In genomic region chr7:82235710-82236109, GRCh38 we compare ENCODE assay signal across 15 cellular contexts.
DNase-seq lines count a peak whose midpoint lies in the region; FAIRE-seq and TF ChIP-seq lines count a peak whose summit lies in the region.
"Had no signal": no experiment of that assay in that cellular context is flagged by ENCODE, and none has a peak within 500 bp of the region (broad histone marks: within the 10 kb centered on the region; RNA-seq: fewer than 3 reads in every experiment).

No MANE protein-coding gene starts in this region.

- CTCF ChIA-PET in endothelial cell of umbilical vein (lab: Charles Lee), result interaction anchor here (1.6 to 1.7 kb wide), 2 partner anchors 193 to 246 kb away, joined by 8 to 66 read pairs; no protein-coding TSS in a partner anchor

- dilution Hi-C loops in endothelial cell of umbilical vein (cut with MboI; ENCODE audit: extremely low pct_ligation_motif_present, low sequenced_read_pairs), result no loop called here

- TF ChIP-seq POLR2A in endothelial cell of umbilical vein (IDR thresholded peaks at IDR 0.05; ENCODE audit: low read depth, low read length), result no peak

- FAIRE-seq in endothelial cell of umbilical vein (lab: Jason Lieb, UNC) (no peak), GM19239 (lab: Jason Lieb, UNC) (no peak)
- FAIRE-seq: HepG2 had no signal

- H2AFZ ChIP-seq in endothelial cell of umbilical vein (ENCODE audit: low read depth, low read length), result no peak overlapping the region

- H3K9me3 ChIP-seq in endothelial cell of umbilical vein (replicated peaks; ENCODE audit: control insufficient read depth, insufficient read depth, low read length), result no peaks in the 10 kb centered on the region
- H3K9me3 ChIP-seq: mucosa of descending colon, sigmoid colon, suprapubic skin had no signal

- no peaks in the 10 kb centered on the region for H3K79me2 ChIP-seq in endothelial cell of umbilical vein (ENCODE audit: control insufficient read depth, insufficient read depth, low read length)

- no peaks in the 10 kb centered on the region for H3K9me1 ChIP-seq in endothelial cell of umbilical vein (replicated peaks; ENCODE audit: control insufficient read depth, extremely low read depth, insufficient read depth, low read length)

- H3K4me3 ChIP-seq in endothelial cell of umbilical vein (replicated peaks in 1 of 3; ENCODE audit: insufficient read depth in 1 of 3, low read depth in 1 of 3, low read length in 3 of 3), result no peak overlapping the region
- H3K4me3 ChIP-seq: mucosa of descending colon, sigmoid colon, suprapubic skin had no signal

- peaks cover 12% of the 10 kb centered on the region for H3K4me1 ChIP-seq in endothelial cell of umbilical vein (ENCODE audit: control insufficient read depth, extremely low read depth, insufficient read depth, low read length)
- H3K4me1 ChIP-seq: suprapubic skin had no signal

- H3K27ac ChIP-seq in endothelial cell of umbilical vein (ENCODE audit: insufficient read depth, low read depth, low read length), result no peak overlapping the region
- H3K27ac ChIP-seq: suprapubic skin had no signal

- TF ChIP-seq CTCF in endothelial cell of umbilical vein (IDR thresholded peaks at IDR 0.05; ENCODE audit: extremely low read depth in 1 of 2, insufficient read depth in 1 of 2, low read depth in 1 of 2, low read length in 2 of 2), result no peak

- H3K4me2 ChIP-seq in endothelial cell of umbilical vein (ENCODE audit: insufficient read depth, low read length), result no peak overlapping the region

- H3K9ac ChIP-seq in endothelial cell of umbilical vein (replicated peaks; ENCODE audit: extremely low read depth, insufficient read depth, low read length), result no peak overlapping the region

- DNase-seq in NCI-H82 (lab: John Stamatoyannopoulos, UW), result peak; percentile 23
- no peak for DNase-seq in NCI-H82 treated with DMSO at 0.1 percent for 48 hours (lab: John Stamatoyannopoulos, UW; ENCODE audit: unreplicated experiment)
- DNase-seq in RKO (ENCODE audit: low spot score), result peak; percentile 39
- DNase-seq in endothelial cell of umbilical vein (ENCODE audit: low read depth, low spot score), result peak; percentile 45
- peak; percentile 62 for DNase-seq in renal cortical epithelial cell (ENCODE audit: low read depth)
- no peak for DNase-seq in central memory CD4-positive, alpha-beta T cell
- DNase-seq in DMS114 treated with DMSO at 0.1 percent for 48 hours (lab: John Stamatoyannopoulos, UW; ENCODE audit: unreplicated experiment), result no peak
- DNase-seq in GM19239 (ENCODE audit: insufficient read length, low spot score), result no peak
- DNase-seq: activated CD4-positive, alpha-beta T cell treated with anti-CD3 and anti-CD28 coated beads for 4 hours; activated naive CD4-positive, alpha-beta T cell treated with anti-CD3 and anti-CD28 coated beads, Interleukin-2, amount 10 ng/mL, durations not matched to agents 7 days and 5 days; left cardiac atrium; mucosa of descending colon; sigmoid colon had no signal

- POLR2A ChIA-PET in endothelial cell of umbilical vein (lab: Charles Lee), result no interaction called here

- H4K20me1 ChIP-seq in endothelial cell of umbilical vein (replicated peaks; ENCODE audit: control insufficient read depth, extremely low read depth, insufficient read depth, low read length), result no peaks in the 10 kb centered on the region

- intact Hi-C loops in endothelial cell of umbilical vein (cut with micrococcal nuclease), result loop anchor here (2.0 to 5.0 kb wide), 2 partner anchors 491 to 738 kb away; no protein-coding TSS in a partner anchor

- no peaks in the 10 kb centered on the region for H3K27me3 ChIP-seq in endothelial cell of umbilical vein (ENCODE audit: control insufficient read depth in 2 of 2, insufficient read depth in 2 of 2, low read length in 2 of 2)
- H3K27me3 ChIP-seq: sigmoid colon, suprapubic skin had no signal

- H3K36me3 ChIP-seq in endothelial cell of umbilical vein (ENCODE audit: control insufficient read depth in 2 of 2, extremely low read depth in 1 of 2, insufficient read depth in 2 of 2, low read length in 2 of 2), result no peaks in the 10 kb centered on the region
- H3K36me3 ChIP-seq: sigmoid colon, suprapubic skin had no signal

- no TSS peak for BruUV-seq in endothelial cell of umbilical vein (replicated peaks; lab: Mats Ljungman, UMichigan)

TF ChIP-seq in endothelial cell of umbilical vein, 7 proteins besides CTCF, POLR2A, EP300 and RAD21:
- TF ChIP-seq FOS (IDR thresholded peaks at IDR 0.05; ENCODE audit: borderline replicate concordance, insufficient read depth, low read length), result peak; percentile 61
- TF ChIP-seq EZH2 (IDR thresholded peaks at IDR 0.05; ENCODE audit: borderline replicate concordance, low read depth, low read length, severe bottlenecking), result no peak
- TF ChIP-seq JUN (IDR thresholded peaks at IDR 0.05; ENCODE audit: borderline replicate concordance, insufficient read depth, insufficient read length, low read depth), result peak; percentile 36
- TF ChIP-seq MYC (IDR thresholded peaks at IDR 0.05; ENCODE audit: low read depth, low read length), result no peak
- TF ChIP-seq MAX (IDR thresholded peaks at IDR 0.05; ENCODE audit: insufficient read depth, insufficient read length), result no peak

Comparison
In these comparisons a context has a peak if more than half of its experiments do, and no peak if none do; other contexts are left out.
1. DNase-seq: peak in NCI-H82 (single experiment), RKO (single experiment), endothelial cell of umbilical vein (single experiment) and renal cortical epithelial cell (single experiment); none in NCI-H82 treated with DMSO at 0.1 percent for 48 hours (single experiment), central memory CD4-positive, alpha-beta T cell (single experiment), DMS114 treated with DMSO at 0.1 percent for 48 hours (single experiment) and GM19239 (single experiment).